ENCODE assay signal across 2 cellular contexts in the genomic region with DNA sequence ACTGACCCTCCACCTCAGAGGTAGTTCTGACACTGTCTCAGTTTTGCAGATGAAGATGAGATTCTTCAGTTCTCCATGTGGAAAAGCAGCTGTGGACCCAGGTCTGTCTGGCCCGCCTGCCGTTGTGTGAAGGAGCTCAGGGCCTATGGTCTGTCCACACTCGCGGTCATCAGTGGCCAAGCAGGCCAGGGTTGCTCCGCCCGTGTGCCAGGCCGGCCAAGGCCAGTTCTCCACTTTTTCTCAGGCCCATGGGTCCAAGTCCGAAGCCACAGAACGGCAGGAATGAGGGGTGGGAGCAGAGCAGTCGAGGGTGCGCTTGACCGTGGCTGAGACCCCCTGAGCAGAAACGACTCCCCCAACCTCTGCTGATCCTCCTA.
TF ChIP-seq lines count a peak whose summit lies in the region.

No MANE protein-coding gene starts in this region.

TF ChIP-seq in HepG2, 621 proteins besides CTCF, POLR2A, EP300 and RAD21 (continues in another document):
- TF ChIP-seq SNRNP70 (IDR thresholded peaks at IDR 0.05; ENCODE audit: low read depth, low read length) (no peak), ZNF350 (CRISPR knock-in tag; IDR thresholded peaks at IDR 0.05; ENCODE audit: borderline replicate concordance, low read depth) (0 out of 2 replicates have a peak, but pooled peaks have one; percentile 23), ZNF225 (CRISPR knock-in tag; IDR thresholded peaks at IDR 0.05) (0 out of 2 replicates have a peak, but pooled peaks have one; percentile 43), ZFY (CRISPR knock-in tag; IDR thresholded peaks at IDR 0.05) (0 out of 2 replicates have a peak, but pooled peaks have one; percentile 23), ZFP41 (CRISPR knock-in tag; IDR thresholded peaks at IDR 0.05; ENCODE audit: borderline replicate concordance) (peak; percentile 47; the same call in 1 of the 2 replicates), MEIS1 (CRISPR knock-in tag; IDR thresholded peaks at IDR 0.05; ENCODE audit: borderline replicate concordance) (no peak), MED13 (CRISPR knock-in tag; IDR thresholded peaks at IDR 0.05) (no peak), RARG (CRISPR knock-in tag; IDR thresholded peaks at IDR 0.05; ENCODE audit: low read depth) (no peak), ZNF605 (CRISPR knock-in tag; IDR thresholded peaks at IDR 0.05) (no peak), TBP (CRISPR knock-in tag; IDR thresholded peaks at IDR 0.05) (no peak)
- TF ChIP-seq, protein P1, sequence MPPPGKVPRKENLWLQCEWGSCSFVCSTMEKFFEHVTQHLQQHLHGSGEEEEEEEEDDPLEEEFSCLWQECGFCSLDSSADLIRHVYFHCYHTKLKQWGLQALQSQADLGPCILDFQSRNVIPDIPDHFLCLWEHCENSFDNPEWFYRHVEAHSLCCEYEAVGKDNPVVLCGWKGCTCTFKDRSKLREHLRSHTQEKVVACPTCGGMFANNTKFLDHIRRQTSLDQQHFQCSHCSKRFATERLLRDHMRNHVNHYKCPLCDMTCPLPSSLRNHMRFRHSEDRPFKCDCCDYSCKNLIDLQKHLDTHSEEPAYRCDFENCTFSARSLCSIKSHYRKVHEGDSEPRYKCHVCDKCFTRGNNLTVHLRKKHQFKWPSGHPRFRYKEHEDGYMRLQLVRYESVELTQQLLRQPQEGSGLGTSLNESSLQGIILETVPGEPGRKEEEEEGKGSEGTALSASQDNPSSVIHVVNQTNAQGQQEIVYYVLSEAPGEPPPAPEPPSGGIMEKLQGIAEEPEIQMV (CRISPR knock-in tag; IDR thresholded peaks at IDR 0.05; ENCODE audit: low read depth) = no peak
- TF ChIP-seq, protein P2, sequence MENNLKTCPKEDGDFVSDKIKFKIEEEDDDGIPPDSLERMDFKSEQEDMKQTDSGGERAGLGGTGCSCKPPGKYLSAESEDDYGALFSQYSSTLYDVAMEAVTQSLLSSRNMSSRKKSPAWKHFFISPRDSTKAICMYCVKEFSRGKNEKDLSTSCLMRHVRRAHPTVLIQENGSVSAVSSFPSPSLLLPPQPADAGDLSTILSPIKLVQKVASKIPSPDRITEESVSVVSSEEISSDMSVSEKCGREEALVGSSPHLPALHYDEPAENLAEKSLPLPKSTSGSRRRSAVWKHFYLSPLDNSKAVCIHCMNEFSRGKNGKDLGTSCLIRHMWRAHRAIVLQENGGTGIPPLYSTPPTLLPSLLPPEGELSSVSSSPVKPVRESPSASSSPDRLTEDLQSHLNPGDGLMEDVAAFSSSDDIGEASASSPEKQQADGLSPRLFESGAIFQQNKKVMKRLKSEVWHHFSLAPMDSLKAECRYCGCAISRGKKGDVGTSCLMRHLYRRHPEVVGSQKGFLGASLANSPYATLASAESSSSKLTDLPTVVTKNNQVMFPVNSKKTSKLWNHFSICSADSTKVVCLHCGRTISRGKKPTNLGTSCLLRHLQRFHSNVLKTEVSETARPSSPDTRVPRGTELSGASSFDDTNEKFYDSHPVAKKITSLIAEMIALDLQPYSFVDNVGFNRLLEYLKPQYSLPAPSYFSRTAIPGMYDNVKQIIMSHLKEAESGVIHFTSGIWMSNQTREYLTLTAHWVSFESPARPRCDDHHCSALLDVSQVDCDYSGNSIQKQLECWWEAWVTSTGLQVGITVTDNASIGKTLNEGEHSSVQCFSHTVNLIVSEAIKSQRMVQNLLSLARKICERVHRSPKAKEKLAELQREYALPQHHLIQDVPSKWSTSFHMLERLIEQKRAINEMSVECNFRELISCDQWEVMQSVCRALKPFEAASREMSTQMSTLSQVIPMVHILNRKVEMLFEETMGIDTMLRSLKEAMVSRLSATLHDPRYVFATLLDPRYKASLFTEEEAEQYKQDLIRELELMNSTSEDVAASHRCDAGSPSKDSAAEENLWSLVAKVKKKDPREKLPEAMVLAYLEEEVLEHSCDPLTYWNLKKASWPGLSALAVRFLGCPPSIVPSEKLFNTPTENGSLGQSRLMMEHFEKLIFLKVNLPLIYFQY (CRISPR knock-in tag; IDR thresholded peaks at IDR 0.05; ENCODE audit: borderline replicate concordance) = no peak
- TF ChIP-seq, protein P3, sequence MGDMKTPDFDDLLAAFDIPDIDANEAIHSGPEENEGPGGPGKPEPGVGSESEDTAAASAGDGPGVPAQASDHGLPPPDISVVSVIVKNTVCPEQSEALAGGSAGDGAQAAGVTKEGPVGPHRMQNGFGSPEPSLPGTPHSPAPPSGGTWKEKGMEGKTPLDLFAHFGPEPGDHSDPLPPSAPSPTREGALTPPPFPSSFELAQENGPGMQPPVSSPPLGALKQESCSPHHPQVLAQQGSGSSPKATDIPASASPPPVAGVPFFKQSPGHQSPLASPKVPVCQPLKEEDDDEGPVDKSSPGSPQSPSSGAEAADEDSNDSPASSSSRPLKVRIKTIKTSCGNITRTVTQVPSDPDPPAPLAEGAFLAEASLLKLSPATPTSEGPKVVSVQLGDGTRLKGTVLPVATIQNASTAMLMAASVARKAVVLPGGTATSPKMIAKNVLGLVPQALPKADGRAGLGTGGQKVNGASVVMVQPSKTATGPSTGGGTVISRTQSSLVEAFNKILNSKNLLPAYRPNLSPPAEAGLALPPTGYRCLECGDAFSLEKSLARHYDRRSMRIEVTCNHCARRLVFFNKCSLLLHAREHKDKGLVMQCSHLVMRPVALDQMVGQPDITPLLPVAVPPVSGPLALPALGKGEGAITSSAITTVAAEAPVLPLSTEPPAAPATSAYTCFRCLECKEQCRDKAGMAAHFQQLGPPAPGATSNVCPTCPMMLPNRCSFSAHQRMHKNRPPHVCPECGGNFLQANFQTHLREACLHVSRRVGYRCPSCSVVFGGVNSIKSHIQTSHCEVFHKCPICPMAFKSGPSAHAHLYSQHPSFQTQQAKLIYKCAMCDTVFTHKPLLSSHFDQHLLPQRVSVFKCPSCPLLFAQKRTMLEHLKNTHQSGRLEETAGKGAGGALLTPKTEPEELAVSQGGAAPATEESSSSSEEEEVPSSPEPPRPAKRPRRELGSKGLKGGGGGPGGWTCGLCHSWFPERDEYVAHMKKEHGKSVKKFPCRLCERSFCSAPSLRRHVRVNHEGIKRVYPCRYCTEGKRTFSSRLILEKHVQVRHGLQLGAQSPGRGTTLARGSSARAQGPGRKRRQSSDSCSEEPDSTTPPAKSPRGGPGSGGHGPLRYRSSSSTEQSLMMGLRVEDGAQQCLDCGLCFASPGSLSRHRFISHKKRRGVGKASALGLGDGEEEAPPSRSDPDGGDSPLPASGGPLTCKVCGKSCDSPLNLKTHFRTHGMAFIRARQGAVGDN (CRISPR knock-in tag; IDR thresholded peaks at IDR 0.05) = peak; percentile 62
- TF ChIP-seq, protein P4, sequence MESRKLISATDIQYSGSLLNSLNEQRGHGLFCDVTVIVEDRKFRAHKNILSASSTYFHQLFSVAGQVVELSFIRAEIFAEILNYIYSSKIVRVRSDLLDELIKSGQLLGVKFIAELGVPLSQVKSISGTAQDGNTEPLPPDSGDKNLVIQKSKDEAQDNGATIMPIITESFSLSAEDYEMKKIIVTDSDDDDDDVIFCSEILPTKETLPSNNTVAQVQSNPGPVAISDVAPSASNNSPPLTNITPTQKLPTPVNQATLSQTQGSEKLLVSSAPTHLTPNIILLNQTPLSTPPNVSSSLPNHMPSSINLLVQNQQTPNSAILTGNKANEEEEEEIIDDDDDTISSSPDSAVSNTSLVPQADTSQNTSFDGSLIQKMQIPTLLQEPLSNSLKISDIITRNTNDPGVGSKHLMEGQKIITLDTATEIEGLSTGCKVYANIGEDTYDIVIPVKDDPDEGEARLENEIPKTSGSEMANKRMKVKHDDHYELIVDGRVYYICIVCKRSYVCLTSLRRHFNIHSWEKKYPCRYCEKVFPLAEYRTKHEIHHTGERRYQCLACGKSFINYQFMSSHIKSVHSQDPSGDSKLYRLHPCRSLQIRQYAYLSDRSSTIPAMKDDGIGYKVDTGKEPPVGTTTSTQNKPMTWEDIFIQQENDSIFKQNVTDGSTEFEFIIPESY (CRISPR knock-in tag; IDR thresholded peaks at IDR 0.05) = 0 out of 2 replicates have a peak, but pooled peaks have one; percentile 21

TF ChIP-seq in H1, 55 proteins besides CTCF, POLR2A, EP300 and RAD21 (continues in another document):
- no peak for TF ChIP-seq GABPA (IDR thresholded peaks at IDR 0.05; ENCODE audit: borderline replicate concordance, insufficient read depth, low read length)
- TF ChIP-seq TAF7 (optimal IDR thresholded peaks at IDR 0.05; ENCODE audit: borderline replicate concordance, low read depth, low read length) = no peak
- no peak for TF ChIP-seq SUZ12 (IDR thresholded peaks at IDR 0.05; ENCODE audit: low read length)
- TF ChIP-seq RFX5 (IDR thresholded peaks at IDR 0.05; ENCODE audit: borderline replicate concordance, low read depth, low read length) = no peak
- TF ChIP-seq CEBPB (IDR thresholded peaks at IDR 0.05; ENCODE audit: low read depth, low read length) = no peak
- no peak for TF ChIP-seq POLR2AphosphoS5 (IDR thresholded peaks at IDR 0.05; ENCODE audit: low read depth, low read length)
- TF ChIP-seq JUN (IDR thresholded peaks at IDR 0.05; ENCODE audit: low read depth, low read length) = no peak
- TF ChIP-seq, protein P5, sequence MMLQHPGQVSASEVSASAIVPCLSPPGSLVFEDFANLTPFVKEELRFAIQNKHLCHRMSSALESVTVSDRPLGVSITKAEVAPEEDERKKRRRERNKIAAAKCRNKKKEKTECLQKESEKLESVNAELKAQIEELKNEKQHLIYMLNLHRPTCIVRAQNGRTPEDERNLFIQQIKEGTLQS (IDR thresholded peaks at IDR 0.05; ENCODE audit: insufficient read depth, low read depth, low read length) = no peak
- TF ChIP-seq NANOG (IDR thresholded peaks at IDR 0.05; ENCODE audit: insufficient read depth, low read depth, low read length, poor library complexity, severe bottlenecking) = no peak
- no peak for TF ChIP-seq CBX5 (IDR thresholded peaks at IDR 0.05; ENCODE audit: low read depth, low read length)
- TF ChIP-seq ASH2L (IDR thresholded peaks at IDR 0.05; ENCODE audit: low read length) = no peak
- TF ChIP-seq HDAC6 (IDR thresholded peaks at IDR 0.05; ENCODE audit: low read depth, low read length) = no peak
- TF ChIP-seq, protein P6, sequence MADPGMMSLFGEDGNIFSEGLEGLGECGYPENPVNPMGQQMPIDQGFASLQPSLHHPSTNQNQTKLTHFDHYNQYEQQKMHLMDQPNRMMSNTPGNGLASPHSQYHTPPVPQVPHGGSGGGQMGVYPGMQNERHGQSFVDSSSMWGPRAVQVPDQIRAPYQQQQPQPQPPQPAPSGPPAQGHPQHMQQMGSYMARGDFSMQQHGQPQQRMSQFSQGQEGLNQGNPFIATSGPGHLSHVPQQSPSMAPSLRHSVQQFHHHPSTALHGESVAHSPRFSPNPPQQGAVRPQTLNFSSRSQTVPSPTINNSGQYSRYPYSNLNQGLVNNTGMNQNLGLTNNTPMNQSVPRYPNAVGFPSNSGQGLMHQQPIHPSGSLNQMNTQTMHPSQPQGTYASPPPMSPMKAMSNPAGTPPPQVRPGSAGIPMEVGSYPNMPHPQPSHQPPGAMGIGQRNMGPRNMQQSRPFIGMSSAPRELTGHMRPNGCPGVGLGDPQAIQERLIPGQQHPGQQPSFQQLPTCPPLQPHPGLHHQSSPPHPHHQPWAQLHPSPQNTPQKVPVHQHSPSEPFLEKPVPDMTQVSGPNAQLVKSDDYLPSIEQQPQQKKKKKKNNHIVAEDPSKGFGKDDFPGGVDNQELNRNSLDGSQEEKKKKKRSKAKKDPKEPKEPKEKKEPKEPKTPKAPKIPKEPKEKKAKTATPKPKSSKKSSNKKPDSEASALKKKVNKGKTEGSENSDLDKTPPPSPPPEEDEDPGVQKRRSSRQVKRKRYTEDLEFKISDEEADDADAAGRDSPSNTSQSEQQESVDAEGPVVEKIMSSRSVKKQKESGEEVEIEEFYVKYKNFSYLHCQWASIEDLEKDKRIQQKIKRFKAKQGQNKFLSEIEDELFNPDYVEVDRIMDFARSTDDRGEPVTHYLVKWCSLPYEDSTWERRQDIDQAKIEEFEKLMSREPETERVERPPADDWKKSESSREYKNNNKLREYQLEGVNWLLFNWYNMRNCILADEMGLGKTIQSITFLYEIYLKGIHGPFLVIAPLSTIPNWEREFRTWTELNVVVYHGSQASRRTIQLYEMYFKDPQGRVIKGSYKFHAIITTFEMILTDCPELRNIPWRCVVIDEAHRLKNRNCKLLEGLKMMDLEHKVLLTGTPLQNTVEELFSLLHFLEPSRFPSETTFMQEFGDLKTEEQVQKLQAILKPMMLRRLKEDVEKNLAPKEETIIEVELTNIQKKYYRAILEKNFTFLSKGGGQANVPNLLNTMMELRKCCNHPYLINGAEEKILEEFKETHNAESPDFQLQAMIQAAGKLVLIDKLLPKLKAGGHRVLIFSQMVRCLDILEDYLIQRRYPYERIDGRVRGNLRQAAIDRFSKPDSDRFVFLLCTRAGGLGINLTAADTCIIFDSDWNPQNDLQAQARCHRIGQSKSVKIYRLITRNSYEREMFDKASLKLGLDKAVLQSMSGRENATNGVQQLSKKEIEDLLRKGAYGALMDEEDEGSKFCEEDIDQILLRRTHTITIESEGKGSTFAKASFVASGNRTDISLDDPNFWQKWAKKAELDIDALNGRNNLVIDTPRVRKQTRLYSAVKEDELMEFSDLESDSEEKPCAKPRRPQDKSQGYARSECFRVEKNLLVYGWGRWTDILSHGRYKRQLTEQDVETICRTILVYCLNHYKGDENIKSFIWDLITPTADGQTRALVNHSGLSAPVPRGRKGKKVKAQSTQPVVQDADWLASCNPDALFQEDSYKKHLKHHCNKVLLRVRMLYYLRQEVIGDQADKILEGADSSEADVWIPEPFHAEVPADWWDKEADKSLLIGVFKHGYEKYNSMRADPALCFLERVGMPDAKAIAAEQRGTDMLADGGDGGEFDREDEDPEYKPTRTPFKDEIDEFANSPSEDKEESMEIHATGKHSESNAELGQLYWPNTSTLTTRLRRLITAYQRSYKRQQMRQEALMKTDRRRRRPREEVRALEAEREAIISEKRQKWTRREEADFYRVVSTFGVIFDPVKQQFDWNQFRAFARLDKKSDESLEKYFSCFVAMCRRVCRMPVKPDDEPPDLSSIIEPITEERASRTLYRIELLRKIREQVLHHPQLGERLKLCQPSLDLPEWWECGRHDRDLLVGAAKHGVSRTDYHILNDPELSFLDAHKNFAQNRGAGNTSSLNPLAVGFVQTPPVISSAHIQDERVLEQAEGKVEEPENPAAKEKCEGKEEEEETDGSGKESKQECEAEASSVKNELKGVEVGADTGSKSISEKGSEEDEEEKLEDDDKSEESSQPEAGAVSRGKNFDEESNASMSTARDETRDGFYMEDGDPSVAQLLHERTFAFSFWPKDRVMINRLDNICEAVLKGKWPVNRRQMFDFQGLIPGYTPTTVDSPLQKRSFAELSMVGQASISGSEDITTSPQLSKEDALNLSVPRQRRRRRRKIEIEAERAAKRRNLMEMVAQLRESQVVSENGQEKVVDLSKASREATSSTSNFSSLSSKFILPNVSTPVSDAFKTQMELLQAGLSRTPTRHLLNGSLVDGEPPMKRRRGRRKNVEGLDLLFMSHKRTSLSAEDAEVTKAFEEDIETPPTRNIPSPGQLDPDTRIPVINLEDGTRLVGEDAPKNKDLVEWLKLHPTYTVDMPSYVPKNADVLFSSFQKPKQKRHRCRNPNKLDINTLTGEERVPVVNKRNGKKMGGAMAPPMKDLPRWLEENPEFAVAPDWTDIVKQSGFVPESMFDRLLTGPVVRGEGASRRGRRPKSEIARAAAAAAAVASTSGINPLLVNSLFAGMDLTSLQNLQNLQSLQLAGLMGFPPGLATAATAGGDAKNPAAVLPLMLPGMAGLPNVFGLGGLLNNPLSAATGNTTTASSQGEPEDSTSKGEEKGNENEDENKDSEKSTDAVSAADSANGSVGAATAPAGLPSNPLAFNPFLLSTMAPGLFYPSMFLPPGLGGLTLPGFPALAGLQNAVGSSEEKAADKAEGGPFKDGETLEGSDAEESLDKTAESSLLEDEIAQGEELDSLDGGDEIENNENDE (IDR thresholded peaks at IDR 0.05; ENCODE audit: insufficient replicate concordance, low read length) = no peak
- TF ChIP-seq, protein P7, sequence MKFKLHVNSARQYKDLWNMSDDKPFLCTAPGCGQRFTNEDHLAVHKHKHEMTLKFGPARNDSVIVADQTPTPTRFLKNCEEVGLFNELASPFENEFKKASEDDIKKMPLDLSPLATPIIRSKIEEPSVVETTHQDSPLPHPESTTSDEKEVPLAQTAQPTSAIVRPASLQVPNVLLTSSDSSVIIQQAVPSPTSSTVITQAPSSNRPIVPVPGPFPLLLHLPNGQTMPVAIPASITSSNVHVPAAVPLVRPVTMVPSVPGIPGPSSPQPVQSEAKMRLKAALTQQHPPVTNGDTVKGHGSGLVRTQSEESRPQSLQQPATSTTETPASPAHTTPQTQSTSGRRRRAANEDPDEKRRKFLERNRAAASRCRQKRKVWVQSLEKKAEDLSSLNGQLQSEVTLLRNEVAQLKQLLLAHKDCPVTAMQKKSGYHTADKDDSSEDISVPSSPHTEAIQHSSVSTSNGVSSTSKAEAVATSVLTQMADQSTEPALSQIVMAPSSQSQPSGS (IDR thresholded peaks at IDR 0.05; ENCODE audit: low read length) = no peak
- no peak for TF ChIP-seq NRF1 (IDR thresholded peaks at IDR 0.05; ENCODE audit: low read depth, low read length)
